In genomic region chr5:90097082-90097477, GRCh38 we compare ENCODE assay signal across 1 cellular context.
TF ChIP-seq lines count a peak whose summit lies in the region.

No MANE protein-coding gene starts in this region.

TF ChIP-seq in WTC11, 78 proteins besides CTCF, POLR2A, EP300 and RAD21 (continued from another document):
- no peak for TF ChIP-seq ARID4B (CRISPR knock-in tag; IDR thresholded peaks at IDR 0.05; ENCODE audit: borderline replicate concordance)
